ENCODE assay signal across 9 cellular contexts in the genomic region with DNA sequence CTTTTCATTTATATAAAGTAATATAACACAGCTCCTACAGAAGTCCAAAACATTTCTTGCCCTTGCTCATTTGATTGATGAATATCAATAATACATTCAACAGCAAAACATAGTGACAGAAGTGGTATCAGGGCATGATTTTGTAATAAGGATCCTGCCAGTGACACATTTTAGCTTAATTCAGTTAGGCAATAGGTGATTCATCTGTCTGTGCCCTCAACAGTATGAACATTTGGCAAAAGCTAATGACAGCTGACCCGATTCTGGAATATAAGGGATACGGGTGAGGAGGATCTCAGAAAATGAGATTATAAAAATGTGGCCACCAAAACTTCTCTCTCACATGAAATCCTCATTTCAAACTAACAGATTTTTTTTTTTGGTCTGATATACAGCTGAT.
A peak's percentile ranks its signal among the peaks of the same experiment; 100 is the strongest.
DNase-seq lines count a peak whose midpoint lies in the region; ATAC-seq, FAIRE-seq and TF ChIP-seq lines count a peak whose summit lies in the region.
"Had no signal": no experiment of that assay in that cellular context is flagged by ENCODE, and none has a peak within 500 bp of the region (broad histone marks: within the 10 kb centered on the region; RNA-seq: fewer than 3 reads in every experiment).

No MANE protein-coding gene starts in this region.

- H3K27me3 Mint-ChIP-seq in activated naive CD8-positive, alpha-beta T cell treated with anti-CD3 and anti-CD28 coated beads for 36 hours, result no peaks in the 10 kb centered on the region

- H3K27ac ChIP-seq in left ventricle myocardium inferior (replicated peaks) (peak overlapping the region; percentile 91), suprapubic skin (peak overlapping the region; percentile 89)

- ATAC-seq in GM18858 (IDR thresholded peaks at IDR 0.05; ENCODE audit: unreplicated experiment), result no peak

- peak overlapping the region; percentile 20 for H3K27ac Mint-ChIP-seq in activated naive CD8-positive, alpha-beta T cell treated with anti-CD3 and anti-CD28 coated beads for 36 hours

- H3K4me3 ChIP-seq in left ventricle myocardium inferior, result peak overlapping the region; percentile 8
- H3K4me3 ChIP-seq in suprapubic skin, result peak overlapping the region; percentile 11

- peaks cover 11% of the 10 kb centered on the region for H3K4me1 Mint-ChIP-seq in activated naive CD8-positive, alpha-beta T cell treated with anti-CD3 and anti-CD28 coated beads for 36 hours

- no peak for TF ChIP-seq EP300 in suprapubic skin (IDR thresholded peaks at IDR 0.05)

- peaks cover 33% of the 10 kb centered on the region for H3K36me3 Mint-ChIP-seq in activated naive CD8-positive, alpha-beta T cell treated with anti-CD3 and anti-CD28 coated beads for 36 hours

- H3K9me3 ChIP-seq in left ventricle myocardium inferior (replicated peaks) (no peaks in the 10 kb centered on the region), suprapubic skin (no peaks in the 10 kb centered on the region)

- no peak for FAIRE-seq in HTR-8/SVneo (lab: Jason Lieb, UNC)

- intact Hi-C loops in left ventricle myocardium inferior (cut with micrococcal nuclease) (no loop called here), head of caudate nucleus (cut with DNase I) (no loop called here)

- H3K4me3 Mint-ChIP-seq in activated naive CD8-positive, alpha-beta T cell treated with anti-CD3 and anti-CD28 coated beads for 36 hours, result no peak overlapping the region

- H3K36me3 ChIP-seq in left ventricle myocardium inferior (peaks cover 24% of the 10 kb centered on the region), suprapubic skin (peaks cover 11% of the 10 kb centered on the region)

- 38% methylated on average over 2 of the region's 2 CpGs for WGBS in suprapubic skin

- TF ChIP-seq POLR2A in suprapubic skin (IDR thresholded peaks at IDR 0.05), result no peak

- TF ChIP-seq CTCF in left ventricle myocardium inferior (IDR thresholded peaks at IDR 0.05; ENCODE audit: borderline replicate concordance), result no peak
- TF ChIP-seq CTCF in suprapubic skin (IDR thresholded peaks at IDR 0.05), result no peak

- H3K4me1 ChIP-seq in left ventricle myocardium inferior (peaks cover 66% of the 10 kb centered on the region), suprapubic skin (peaks cover 27% of the 10 kb centered on the region)

- DNase-seq in HTR-8/SVneo (ENCODE audit: insufficient read length, low spot score) (peak; percentile 24), left ventricle myocardium inferior (no peak), suprapubic skin (ENCODE audit: low spot score in 2 of 2) (no peak), DMS53 (lab: John Stamatoyannopoulos, UW) (no peak), head of caudate nucleus (no peak), anterior cingulate cortex (lab: John Stamatoyannopoulos, UW) (no peak)
- DNase-seq in activated naive CD8-positive, alpha-beta T cell treated with anti-CD3 and anti-CD28 coated beads for 36 hours, result no peak
- DNase-seq: KG1 had no signal

- H3K27me3 ChIP-seq in left ventricle myocardium inferior (ENCODE audit: low read depth) (no peaks in the 10 kb centered on the region), suprapubic skin (no peaks in the 10 kb centered on the region)

- no peaks in the 10 kb centered on the region for H3K9me3 Mint-ChIP-seq in activated naive CD8-positive, alpha-beta T cell treated with anti-CD3 and anti-CD28 coated beads for 36 hours
